In the genomic region with DNA sequence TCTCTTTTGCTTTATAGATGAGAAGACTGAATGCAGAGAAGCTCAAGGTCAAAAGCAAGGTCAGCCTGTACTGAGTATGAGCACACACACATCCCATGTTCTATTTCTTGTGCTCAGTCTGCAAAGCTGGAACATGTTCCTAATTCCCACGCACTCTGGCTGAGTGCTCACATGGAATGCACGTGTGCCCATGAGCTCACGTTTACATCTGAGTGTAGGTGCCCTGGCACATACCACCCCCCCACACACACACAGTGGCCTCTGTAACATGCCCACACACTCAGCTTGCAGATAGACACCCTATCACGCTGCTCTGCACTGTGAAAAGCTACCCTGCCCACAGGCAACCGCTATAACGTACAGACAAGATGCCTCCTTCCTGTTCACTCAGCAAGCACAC, we compare ENCODE assay signal across 31 cellular contexts.
"Had no signal": no experiment of that assay in that cellular context is flagged by ENCODE, and none has a peak within 500 bp of the region (broad histone marks: within the 10 kb centered on the region; RNA-seq: fewer than 3 reads in every experiment).

No MANE protein-coding gene starts in this region.

- DNase-seq: activated CD4-positive, alpha-beta memory T cell treated with anti-CD3 and anti-CD28 coated beads, Interleukin-2, amount 10 ng/mL, durations not matched to agents 7 days and 5 days; activated CD4-positive, alpha-beta T cell treated with anti-CD3 and anti-CD28 coated beads for 1 hour; activated CD4-positive, alpha-beta T cell treated with anti-CD3 and anti-CD28 coated beads for 4 hours; activated CD4-positive, alpha-beta T cell treated with anti-CD3 and anti-CD28 coated beads, Interleukin-2, amount 10 ng/mL, durations not matched to agents 7 days and 5 days; activated CD4-positive, alpha-beta T cell treated with anti-CD3 and anti-CD28 coated beads, Interleukin-2, amount 50 U/mL, for 4 hours; activated CD8-positive, alpha-beta memory T cell treated with anti-CD3 and anti-CD28 coated beads, Interleukin-2, amount 50 U/mL, for 48 hours; activated gamma-delta T cell; activated naive CD4-positive, alpha-beta T cell; activated naive CD4-positive, alpha-beta T cell treated with anti-CD3 and anti-CD28 coated beads, Interleukin-2, amount 10 ng/mL, durations not matched to agents 7 days and 5 days; activated naive CD8-positive, alpha-beta T cell treated with anti-CD3 and anti-CD28 coated beads, Interleukin-2, amount 10 ng/mL, durations not matched to agents 7 days and 5 days; activated T-cell treated with anti-CD3 and anti-CD28 coated beads for 4 hours; activated T-cell treated with anti-CD3 and anti-CD28 coated beads, Interleukin-2, amount 50 U/mL, for 24 hours; activated T-cell treated with anti-CD3 and anti-CD28 coated beads, Interleukin-2, amount 50 U/mL, for 72 hours; central memory CD4-positive, alpha-beta T cell; cerebellar nuclear complex; colonic mucosa; effector CD8-positive, alpha-beta T cell; esophagus squamous epithelium; foreskin melanocyte; T-helper 2 cell had no signal

- H3K9me3 ChIP-seq: ascending aorta, breast epithelium, colonic mucosa, esophagus squamous epithelium, gastroesophageal sphincter had no signal

- H3K36me3 ChIP-seq: ascending aorta, breast epithelium, cardiac muscle cell, colonic mucosa, esophagus squamous epithelium, gastroesophageal sphincter had no signal

- FAIRE-seq: endometrium, endothelial cell of umbilical vein, TTC549 had no signal

- H3K27ac ChIP-seq: ascending aorta, breast epithelium, cardiac muscle cell, colonic mucosa, epithelial cell of prostate, esophagus squamous epithelium, gastroesophageal sphincter, VCaP had no signal

- H3K27me3 ChIP-seq: ascending aorta, breast epithelium, colonic mucosa had no signal

- H3K4me1 ChIP-seq: ascending aorta, breast epithelium, colonic mucosa, esophagus squamous epithelium, gastroesophageal sphincter had no signal

- ATAC-seq: activated naive CD4-positive, alpha-beta T cell treated with anti-CD3 and anti-CD28 coated beads, Interleukin-2, amount 50 U/mL, for 72 hours; activated T-cell treated with anti-CD3 and anti-CD28 coated beads, Interleukin-2, amount 50 U/mL, for 72 hours; gastroesophageal sphincter; WTC11 had no signal

- H3K4me3 ChIP-seq: ascending aorta, breast epithelium, cardiac muscle cell, colonic mucosa, esophagus squamous epithelium, gastroesophageal sphincter had no signal
